Comparison of ENCODE assay signal across 27 cellular contexts in genomic region chr6:124200661-124201060, GRCh38.
"Had no signal": no experiment of that assay in that cellular context is flagged by ENCODE, and none has a peak within 500 bp of the region (broad histone marks: within the 10 kb centered on the region; RNA-seq: fewer than 3 reads in every experiment).

No MANE protein-coding gene starts in this region.

- H3K4me3 Mint-ChIP-seq: activated naive CD4-positive, alpha-beta T cell treated with anti-CD3 and anti-CD28 coated beads, Interleukin-2, amount 10 ng/mL, durations not matched to agents 7 days and 5 days; activated naive CD8-positive, alpha-beta T cell treated with anti-CD3 and anti-CD28 coated beads, Interleukin-2, amount 10 ng/mL, durations not matched to agents 7 days and 5 days; brain; endodermal cell; naive B cell; stimulated activated effector memory CD8-positive, alpha-beta T cell treated with anti-CD3 and anti-CD28 coated beads, Interleukin-12 subunit alpha, Interleukin-12 subunit beta, amount 100 ng/mL, for 72 hours; stimulated activated naive CD8-positive, alpha-beta T cell treated with anti-CD3 and anti-CD28 coated beads, Interleukin-15, Interleukin-2, amounts not matched to agents 100 ng/mL and 50 ng/mL, for 24 hours had no signal

- H3K9me3 Mint-ChIP-seq: activated naive CD4-positive, alpha-beta T cell treated with anti-CD3 and anti-CD28 coated beads, Interleukin-2, amount 10 ng/mL, durations not matched to agents 7 days and 5 days; activated naive CD8-positive, alpha-beta T cell treated with anti-CD3 and anti-CD28 coated beads, Interleukin-2, amount 10 ng/mL, durations not matched to agents 7 days and 5 days; brain; endodermal cell; stimulated activated naive CD8-positive, alpha-beta T cell treated with anti-CD3 and anti-CD28 coated beads, Interleukin-15, Interleukin-2, amounts not matched to agents 100 ng/mL and 50 ng/mL, for 24 hours had no signal

- H3K27ac Mint-ChIP-seq: activated naive CD4-positive, alpha-beta T cell treated with anti-CD3 and anti-CD28 coated beads, Interleukin-2, amount 10 ng/mL, durations not matched to agents 7 days and 5 days; activated naive CD8-positive, alpha-beta T cell treated with anti-CD3 and anti-CD28 coated beads, Interleukin-2, amount 10 ng/mL, durations not matched to agents 7 days and 5 days; endodermal cell; naive B cell; progenitor cell of endocrine pancreas; stimulated activated effector memory CD8-positive, alpha-beta T cell treated with anti-CD3 and anti-CD28 coated beads, Interleukin-12 subunit alpha, Interleukin-12 subunit beta, amount 100 ng/mL, for 72 hours; stimulated activated naive CD8-positive, alpha-beta T cell treated with anti-CD3 and anti-CD28 coated beads, Interleukin-15, Interleukin-2, amounts not matched to agents 100 ng/mL and 50 ng/mL, for 24 hours had no signal

- H3K36me3 Mint-ChIP-seq: activated naive CD4-positive, alpha-beta T cell treated with anti-CD3 and anti-CD28 coated beads, Interleukin-2, amount 10 ng/mL, durations not matched to agents 7 days and 5 days; activated naive CD8-positive, alpha-beta T cell treated with anti-CD3 and anti-CD28 coated beads, Interleukin-2, amount 10 ng/mL, durations not matched to agents 7 days and 5 days; brain; naive B cell; stimulated activated effector memory CD8-positive, alpha-beta T cell treated with anti-CD3 and anti-CD28 coated beads, Interleukin-12 subunit alpha, Interleukin-12 subunit beta, amount 100 ng/mL, for 72 hours had no signal

- DNase-seq: activated CD4-positive, alpha-beta T cell treated with anti-CD3 and anti-CD28 coated beads for 48 hours; activated CD4-positive, alpha-beta T cell treated with anti-CD3 and anti-CD28 coated beads, Interleukin-2, amount 50 U/mL, for 48 hours; activated CD8-positive, alpha-beta memory T cell treated with anti-CD3 and anti-CD28 coated beads for 24 hours; activated CD8-positive, alpha-beta memory T cell treated with anti-CD3 and anti-CD28 coated beads, Interleukin-2, amount 50 U/mL, for 4 hours; activated gamma-delta T cell; activated naive CD4-positive, alpha-beta T cell treated with anti-CD3 and anti-CD28 coated beads, Interleukin-2, amount 10 ng/mL, durations not matched to agents 7 days and 5 days; activated naive CD8-positive, alpha-beta T cell treated with anti-CD3 and anti-CD28 coated beads, Interleukin-2, amount 10 ng/mL, durations not matched to agents 7 days and 5 days; activated T-cell treated with anti-CD3 and anti-CD28 coated beads, Interleukin-2, amount 50 U/mL, for 1 hour; endodermal cell; foreskin fibroblast; head of caudate nucleus; hippocampal formation; kidney; left colon; mammary epithelial cell; naive B cell; ovary; retina; small intestine; stimulated activated CD4-positive, alpha-beta T cell treated with anti-CD3 and anti-CD28 coated beads, Interleukin-4, amount 100 ng/mL, for 24 hours; trophoblast cell had no signal

- ATAC-seq: esophagus mucosa; left colon; sciatic nerve; stimulated activated effector memory CD8-positive, alpha-beta T cell treated with anti-CD3 and anti-CD28 coated beads, Interleukin-12 subunit alpha, Interleukin-12 subunit beta, amount 100 ng/mL, for 72 hours had no signal

- H3K27me3 Mint-ChIP-seq: activated naive CD4-positive, alpha-beta T cell treated with anti-CD3 and anti-CD28 coated beads, Interleukin-2, amount 10 ng/mL, durations not matched to agents 7 days and 5 days; activated naive CD8-positive, alpha-beta T cell treated with anti-CD3 and anti-CD28 coated beads, Interleukin-2, amount 10 ng/mL, durations not matched to agents 7 days and 5 days; naive B cell; progenitor cell of endocrine pancreas; stimulated activated naive CD8-positive, alpha-beta T cell treated with anti-CD3 and anti-CD28 coated beads, Interleukin-15, Interleukin-2, amounts not matched to agents 100 ng/mL and 50 ng/mL, for 24 hours had no signal

- H3K4me1 Mint-ChIP-seq: activated naive CD4-positive, alpha-beta T cell treated with anti-CD3 and anti-CD28 coated beads, Interleukin-2, amount 10 ng/mL, durations not matched to agents 7 days and 5 days; activated naive CD8-positive, alpha-beta T cell treated with anti-CD3 and anti-CD28 coated beads, Interleukin-2, amount 10 ng/mL, durations not matched to agents 7 days and 5 days; endodermal cell; naive B cell; stimulated activated effector memory CD8-positive, alpha-beta T cell treated with anti-CD3 and anti-CD28 coated beads, Interleukin-12 subunit alpha, Interleukin-12 subunit beta, amount 100 ng/mL, for 72 hours had no signal
